6 cellular contexts compared by ENCODE assay signal in the genomic region with DNA sequence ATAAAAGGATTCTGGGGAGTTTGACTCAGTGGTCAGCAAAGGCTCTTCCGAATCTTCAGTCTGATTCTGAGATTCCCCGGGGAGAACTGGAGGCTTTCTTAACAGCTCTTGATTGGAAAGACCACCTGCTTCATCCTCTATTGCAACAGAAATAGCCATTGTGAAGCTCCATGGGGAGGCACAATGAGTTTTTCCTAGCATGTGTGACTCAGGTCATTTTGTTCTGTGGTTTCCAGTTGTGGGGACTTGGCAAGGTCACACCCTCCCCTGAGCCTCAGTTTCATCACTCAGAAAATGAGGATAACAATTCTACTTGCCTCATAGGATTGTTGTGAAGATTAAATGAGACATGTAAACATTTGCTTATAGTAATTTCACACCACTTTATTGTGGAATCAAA. TPM values are rescaled to one million over a fixed set of nuclear protein-coding genes. Genes with fewer than 3 reads are reported as not detected.
DNase-seq lines count a peak whose midpoint lies in the region; TF ChIP-seq lines count a peak whose summit lies in the region.
"Not testable (repeated sequence)": the region's sequence is repeated elsewhere in the genome, so short reads cannot be mapped to it uniquely, and the experiment has no call there.

No MANE protein-coding gene starts in this region.

- DNase-seq in LHCN-M2 (ENCODE audit: low read depth) (peak; percentile 44), MV-4-11 (lab: John Stamatoyannopoulos, UW) (peak; percentile 20), amniotic epithelial cell (ENCODE audit: low read depth) (peak; percentile 6), fibroblast of mammary gland (ENCODE audit: low read depth) (peak; percentile 5), myocyte (ENCODE audit: low read depth) (peak; percentile 58), renal cortical epithelial cell (ENCODE audit: low read depth) (peak; percentile 25)

- H3K4me3 ChIP-seq in fibroblast of mammary gland (ENCODE audit: control insufficient read depth, low read depth, low read length) = not testable (repeated sequence)

- TF ChIP-seq CTCF in fibroblast of mammary gland (conservative IDR thresholded peaks at IDR 0.05; ENCODE audit: control insufficient read depth, insufficient read depth, low read depth, low read length) = not testable (repeated sequence)

RNA-seq across cellular contexts. Expression of a gene that starts 38.7 kb away (rescaled TPM):
- 0.90 and 1.4 TPM in 2 replicates for total RNA-seq in LHCN-M2 (2014; rRNA removed)
- 1.1 TPM for polyA plus RNA-seq in LHCN-M2 (2012)
- 2.5 and 3.1 TPM in 2 replicates for total RNA-seq in myocyte
- 3.9 TPM for polyA plus RNA-seq in myocyte (2012)
- 0.87 and 6.9 TPM in 2 replicates for total RNA-seq in renal cortical epithelial cell

Comparison
In these comparisons a context has a peak if more than half of its experiments do, and no peak if none do; other contexts are left out.
1. DNase-seq: peak in every context shown above with its lines; median percentile 58 in myocyte; 44 in LHCN-M2; 25 in renal cortical epithelial cell; 20 in MV-4-11; 6 in amniotic epithelial cell; 5 in fibroblast of mammary gland.